Comparison of ENCODE assay signal across 8 cellular contexts in genomic region chr9:66901141-66901540, GRCh38. TPM values are rescaled to one million over a fixed set of nuclear protein-coding genes. Genes with fewer than 3 reads are reported as not detected.
A peak's percentile ranks its signal among the peaks of the same experiment; 100 is the strongest.
DNase-seq lines count a peak whose midpoint lies in the region; ATAC-seq and TF ChIP-seq lines count a peak whose summit lies in the region.
"Not testable (repeated sequence)": the region's sequence is repeated elsewhere in the genome, so short reads cannot be mapped to it uniquely, and the experiment has no call there.

No MANE protein-coding gene starts in this region.

- WGBS in endodermal cell (ENCODE audit: insufficient coverage in 1 of 2, insufficient read length in 1 of 2), 2 experiments: 23 to 60% methylated on average over 1 to 5 of the region's 8 CpGs

- not testable (repeated sequence) for H3K9me3 ChIP-seq in endodermal cell (ENCODE audit: control insufficient read depth, low read length)

- H3K4me3 ChIP-seq in endodermal cell (ENCODE audit: low read length): peak overlapping the region; percentile 80

- H3K27ac Mint-ChIP-seq in IgD-negative memory B cell: peak overlapping the region in 1 of 3 donors; percentile 43
- peak overlapping the region; percentile 63 for H3K27ac Mint-ChIP-seq in activated T-cell treated with anti-CD3 and anti-CD28 coated beads, Interleukin-2, amount 50 U/mL, for 24 hours
- not testable (repeated sequence) for H3K27ac Mint-ChIP-seq in endodermal cell

- not testable (repeated sequence) for H3K36me3 ChIP-seq in endodermal cell (ENCODE audit: control insufficient read depth, insufficient read depth, low read length)

- peak; percentile 35 for ATAC-seq in GM19035 (IDR thresholded peaks at IDR 0.05; ENCODE audit: unreplicated experiment)
- ATAC-seq in HG02798 (IDR thresholded peaks at IDR 0.05; ENCODE audit: poor library complexity, unreplicated experiment): peak; percentile 28

- not testable (repeated sequence) for H3K27ac ChIP-seq in endodermal cell (ENCODE audit: low read depth, low read length)

- peak; percentile 1 for DNase-seq in Ammon's horn (ENCODE audit: low spot score)
- not testable (repeated sequence) for DNase-seq in activated T-cell treated with anti-CD3 and anti-CD28 coated beads, Interleukin-2, amount 50 U/mL, for 24 hours
- DNase-seq in endodermal cell: peak; percentile 36
- DNase-seq in left kidney (ENCODE audit: low read depth, low spot score): peak; percentile 9
- peak; percentile 24 for DNase-seq in retina

- H3K9me3 Mint-ChIP-seq in IgD-negative memory B cell; activated T-cell treated with anti-CD3 and anti-CD28 coated beads, Interleukin-2, amount 50 U/mL, for 24 hours; endodermal cell: not testable (repeated sequence)

- TF ChIP-seq CTCF in endodermal cell (conservative IDR thresholded peaks at IDR 0.05): not testable (repeated sequence)

- H3K9ac ChIP-seq in endodermal cell (ENCODE audit: extremely low read depth, low read length, poor library complexity, severe bottlenecking): not testable (repeated sequence)

- H3K4me1 Mint-ChIP-seq in IgD-negative memory B cell; activated T-cell treated with anti-CD3 and anti-CD28 coated beads, Interleukin-2, amount 50 U/mL, for 24 hours (ENCODE audit: low read depth); endodermal cell: not testable (repeated sequence)

- H3K27me3 ChIP-seq in endodermal cell (ENCODE audit: control insufficient read depth, insufficient read depth, low read length, poor library complexity, severe bottlenecking): not testable (repeated sequence)

- H3K4me1 ChIP-seq in endodermal cell (ENCODE audit: control insufficient read depth, insufficient read depth, low read length): not testable (repeated sequence)

- H3K27me3 Mint-ChIP-seq in IgD-negative memory B cell; activated T-cell treated with anti-CD3 and anti-CD28 coated beads, Interleukin-2, amount 50 U/mL, for 24 hours; endodermal cell (ENCODE audit: insufficient read depth): not testable (repeated sequence)

- H3K4me3 Mint-ChIP-seq in IgD-negative memory B cell: peak overlapping the region; percentile 96 to 99 (median 97)
- H3K4me3 Mint-ChIP-seq in activated T-cell treated with anti-CD3 and anti-CD28 coated beads, Interleukin-2, amount 50 U/mL, for 24 hours: peak overlapping the region; percentile 87
- peak overlapping the region; percentile 70 for H3K4me3 Mint-ChIP-seq in endodermal cell

- H3K36me3 Mint-ChIP-seq in IgD-negative memory B cell; activated T-cell treated with anti-CD3 and anti-CD28 coated beads, Interleukin-2, amount 50 U/mL, for 24 hours (ENCODE audit: low read depth); endodermal cell (ENCODE audit: low read depth): not testable (repeated sequence)

RNA-seq across cellular contexts. Expression of gene ZNF658, which starts 0.6 kb away (rescaled TPM):
- 2.9 TPM for polyA plus RNA-seq in IgD-negative memory B cell
- total RNA-seq in endodermal cell: 1 to 10 TPM; 4.0 to 7.9 TPM
- 4.6 TPM for polyA plus RNA-seq in endodermal cell (2013, experiment 1 of 2)
- 5.3 TPM for polyA plus RNA-seq in endodermal cell (2013, experiment 2 of 2)
